1 cellular context compared by ENCODE assay signal in genomic region chr14:60980811-60981625, GRCh38.
TF ChIP-seq lines count a peak whose summit lies in the region.

SLC38A6 (plus strand) TSS chr14:60981245; CDS start chr14:60981278, 33 bp downstream.
TRMT5 (minus strand) TSS chr14:60981079; CDS start chr14:60980973, 106 bp downstream.

TF ChIP-seq in HepG2, 621 proteins besides CTCF, POLR2A, EP300 and RAD21 (continued from another document and continues in another):
- TF ChIP-seq MTERF4 (CRISPR knock-in tag; IDR thresholded peaks at IDR 0.05) (no peak), NFE2L1 (CRISPR knock-in tag; IDR thresholded peaks at IDR 0.05; ENCODE audit: borderline replicate concordance) (peak; percentile 24; the same call in 1 of the 2 replicates), ZNF589 (CRISPR knock-in tag; conservative IDR thresholded peaks at IDR 0.05) (no peak), WIZ (CRISPR knock-in tag; IDR thresholded peaks at IDR 0.05) (no peak), E2F5 (CRISPR knock-in tag; conservative IDR thresholded peaks at IDR 0.05) (no peak), RBAK (CRISPR knock-in tag; IDR thresholded peaks at IDR 0.05) (no peak; the same call in 1 of the 2 replicates), CCAR2 (optimal IDR thresholded peaks at IDR 0.05; ENCODE audit: low read depth, low read length) (no peak), POGZ (CRISPR knock-in tag; IDR thresholded peaks at IDR 0.05) (peak; percentile 99), ZFX (CRISPR knock-in tag; IDR thresholded peaks at IDR 0.05; ENCODE audit: low read depth) (peak; percentile 83), PHF21A (CRISPR knock-in tag; IDR thresholded peaks at IDR 0.05) (peak; percentile 45; the same call in 1 of the 2 replicates), ADNP (CRISPR knock-in tag; IDR thresholded peaks at IDR 0.05) (no peak), SRSF9 (IDR thresholded peaks at IDR 0.05; ENCODE audit: borderline replicate concordance, insufficient read depth, low read depth, low read length, poor library complexity, severe bottlenecking) (no peak), ZNF3 (CRISPR knock-in tag; IDR thresholded peaks at IDR 0.05) (no peak), ATRX (CRISPR knock-in tag; IDR thresholded peaks at IDR 0.05; ENCODE audit: borderline replicate concordance) (no peak), ZNF264 (CRISPR knock-in tag; IDR thresholded peaks at IDR 0.05) (no peak; the same call in 1 of the 2 replicates), ZBTB38 (CRISPR knock-in tag; IDR thresholded peaks at IDR 0.05) (no peak), EED (CRISPR knock-in tag; IDR thresholded peaks at IDR 0.05) (peak; percentile 78; the same call in 1 of the 2 replicates), ZNF431 (CRISPR knock-in tag; IDR thresholded peaks at IDR 0.05; ENCODE audit: borderline replicate concordance, low read depth) (0 out of 2 replicates have a peak, but pooled peaks have one; percentile 42), ZNF362 (CRISPR knock-in tag; IDR thresholded peaks at IDR 0.05; ENCODE audit: borderline replicate concordance) (no peak), SMAD1 (CRISPR knock-in tag; IDR thresholded peaks at IDR 0.05; ENCODE audit: borderline replicate concordance, low read depth) (no peak), YEATS4 (CRISPR knock-in tag; IDR thresholded peaks at IDR 0.05; ENCODE audit: borderline replicate concordance) (peak; percentile 72; the same call in 1 of the 2 replicates), KDM1A (CRISPR knock-in tag; IDR thresholded peaks at IDR 0.05) (no peak), ZNF33A (CRISPR knock-in tag; IDR thresholded peaks at IDR 0.05; ENCODE audit: borderline replicate concordance) (no peak), ZNF12 (CRISPR knock-in tag; IDR thresholded peaks at IDR 0.05) (peak; percentile 33; the same call in 1 of the 2 replicates), HHEX (CRISPR knock-in tag; IDR thresholded peaks at IDR 0.05) (no peak), MIXL1 (CRISPR knock-in tag; IDR thresholded peaks at IDR 0.05) (peak; percentile 79; the same call in 1 of the 2 replicates), RXRA (CRISPR knock-in tag; IDR thresholded peaks at IDR 0.05) (peak; percentile 63; the same call in 1 of the 2 replicates), ARNTL (CRISPR knock-in tag; IDR thresholded peaks at IDR 0.05) (peak; percentile 44; the same call in 1 of the 2 replicates), CHCHD3 (CRISPR knock-in tag; IDR thresholded peaks at IDR 0.05) (no peak), EEA1 (CRISPR knock-in tag; IDR thresholded peaks at IDR 0.05; ENCODE audit: borderline replicate concordance) (peak; percentile 17; the same call in 1 of the 2 replicates), KMT2A (CRISPR knock-in tag; IDR thresholded peaks at IDR 0.05) (peak; percentile 97), BATF2 (CRISPR knock-in tag; IDR thresholded peaks at IDR 0.05) (0 out of 2 replicates have a peak, but pooled peaks have one; percentile 37), CBFB (CRISPR knock-in tag; IDR thresholded peaks at IDR 0.05) (no peak; the same call in 1 of the 2 replicates), CREB1 (IDR thresholded peaks at IDR 0.05) (peak; percentile 99), CREB1 (CRISPR knock-in tag; IDR thresholded peaks at IDR 0.05) (peak; percentile 100), KDM3A (CRISPR knock-in tag; IDR thresholded peaks at IDR 0.05; ENCODE audit: low read depth) (peak; percentile 74; the same call in 1 of the 2 replicates), KDM5A (IDR thresholded peaks at IDR 0.05; ENCODE audit: borderline replicate concordance, low read length) (peak; percentile 97), HOXA7 (CRISPR knock-in tag; IDR thresholded peaks at IDR 0.05) (no peak), DMAP1 (CRISPR knock-in tag; IDR thresholded peaks at IDR 0.05) (peak; percentile 95), MAZ (IDR thresholded peaks at IDR 0.05; ENCODE audit: borderline replicate concordance, low read depth, low read length) (no peak), MAZ (CRISPR knock-in tag; IDR thresholded peaks at IDR 0.05; ENCODE audit: low read depth) (peak; percentile 59), IKZF4 (CRISPR knock-in tag; IDR thresholded peaks at IDR 0.05; ENCODE audit: borderline replicate concordance, low read depth, not compliant biosample characterization) (no peak)
- TF ChIP-seq, protein P1, sequence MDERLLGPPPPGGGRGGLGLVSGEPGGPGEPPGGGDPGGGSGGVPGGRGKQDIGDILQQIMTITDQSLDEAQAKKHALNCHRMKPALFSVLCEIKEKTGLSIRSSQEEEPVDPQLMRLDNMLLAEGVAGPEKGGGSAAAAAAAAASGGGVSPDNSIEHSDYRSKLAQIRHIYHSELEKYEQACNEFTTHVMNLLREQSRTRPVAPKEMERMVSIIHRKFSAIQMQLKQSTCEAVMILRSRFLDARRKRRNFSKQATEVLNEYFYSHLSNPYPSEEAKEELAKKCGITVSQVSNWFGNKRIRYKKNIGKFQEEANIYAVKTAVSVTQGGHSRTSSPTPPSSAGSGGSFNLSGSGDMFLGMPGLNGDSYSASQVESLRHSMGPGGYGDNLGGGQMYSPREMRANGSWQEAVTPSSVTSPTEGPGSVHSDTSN (CRISPR knock-in tag; IDR thresholded peaks at IDR 0.05): no peak
- TF ChIP-seq, protein P2, sequence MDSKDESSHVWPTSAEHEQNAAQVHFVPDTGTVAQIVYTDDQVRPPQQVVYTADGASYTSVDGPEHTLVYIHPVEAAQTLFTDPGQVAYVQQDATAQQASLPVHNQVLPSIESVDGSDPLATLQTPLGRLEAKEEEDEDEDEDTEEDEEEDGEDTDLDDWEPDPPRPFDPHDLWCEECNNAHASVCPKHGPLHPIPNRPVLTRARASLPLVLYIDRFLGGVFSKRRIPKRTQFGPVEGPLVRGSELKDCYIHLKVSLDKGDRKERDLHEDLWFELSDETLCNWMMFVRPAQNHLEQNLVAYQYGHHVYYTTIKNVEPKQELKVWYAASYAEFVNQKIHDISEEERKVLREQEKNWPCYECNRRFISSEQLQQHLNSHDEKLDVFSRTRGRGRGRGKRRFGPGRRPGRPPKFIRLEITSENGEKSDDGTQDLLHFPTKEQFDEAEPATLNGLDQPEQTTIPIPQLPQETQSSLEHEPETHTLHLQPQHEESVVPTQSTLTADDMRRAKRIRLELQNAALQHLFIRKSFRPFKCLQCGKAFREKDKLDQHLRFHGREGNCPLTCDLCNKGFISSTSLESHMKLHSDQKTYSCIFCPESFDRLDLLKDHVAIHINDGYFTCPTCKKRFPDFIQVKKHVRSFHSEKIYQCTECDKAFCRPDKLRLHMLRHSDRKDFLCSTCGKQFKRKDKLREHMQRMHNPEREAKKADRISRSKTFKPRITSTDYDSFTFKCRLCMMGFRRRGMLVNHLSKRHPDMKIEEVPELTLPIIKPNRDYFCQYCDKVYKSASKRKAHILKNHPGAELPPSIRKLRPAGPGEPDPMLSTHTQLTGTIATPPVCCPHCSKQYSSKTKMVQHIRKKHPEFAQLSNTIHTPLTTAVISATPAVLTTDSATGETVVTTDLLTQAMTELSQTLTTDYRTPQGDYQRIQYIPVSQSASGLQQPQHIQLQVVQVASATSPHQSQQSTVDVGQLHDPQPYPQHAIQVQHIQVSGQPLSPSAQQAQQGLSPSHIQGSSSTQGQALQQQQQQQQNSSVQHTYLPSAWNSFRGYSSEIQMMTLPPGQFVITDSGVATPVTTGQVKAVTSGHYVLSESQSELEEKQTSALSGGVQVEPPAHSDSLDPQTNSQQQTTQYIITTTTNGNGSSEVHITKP (CRISPR knock-in tag; IDR thresholded peaks at IDR 0.05; ENCODE audit: low read depth): peak; percentile 64; the same call in 1 of the 2 replicates
- TF ChIP-seq, protein P3, sequence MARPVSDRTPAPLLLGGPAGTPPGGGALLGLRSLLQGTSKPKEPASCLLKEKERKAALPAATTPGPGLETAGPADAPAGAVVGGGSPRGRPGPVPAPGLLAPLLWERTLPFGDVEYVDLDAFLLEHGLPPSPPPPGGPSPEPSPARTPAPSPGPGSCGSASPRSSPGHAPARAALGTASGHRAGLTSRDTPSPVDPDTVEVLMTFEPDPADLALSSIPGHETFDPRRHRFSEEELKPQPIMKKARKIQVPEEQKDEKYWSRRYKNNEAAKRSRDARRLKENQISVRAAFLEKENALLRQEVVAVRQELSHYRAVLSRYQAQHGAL (CRISPR knock-in tag; IDR thresholded peaks at IDR 0.05; ENCODE audit: not compliant biosample characterization): no peak
- TF ChIP-seq, protein P4, sequence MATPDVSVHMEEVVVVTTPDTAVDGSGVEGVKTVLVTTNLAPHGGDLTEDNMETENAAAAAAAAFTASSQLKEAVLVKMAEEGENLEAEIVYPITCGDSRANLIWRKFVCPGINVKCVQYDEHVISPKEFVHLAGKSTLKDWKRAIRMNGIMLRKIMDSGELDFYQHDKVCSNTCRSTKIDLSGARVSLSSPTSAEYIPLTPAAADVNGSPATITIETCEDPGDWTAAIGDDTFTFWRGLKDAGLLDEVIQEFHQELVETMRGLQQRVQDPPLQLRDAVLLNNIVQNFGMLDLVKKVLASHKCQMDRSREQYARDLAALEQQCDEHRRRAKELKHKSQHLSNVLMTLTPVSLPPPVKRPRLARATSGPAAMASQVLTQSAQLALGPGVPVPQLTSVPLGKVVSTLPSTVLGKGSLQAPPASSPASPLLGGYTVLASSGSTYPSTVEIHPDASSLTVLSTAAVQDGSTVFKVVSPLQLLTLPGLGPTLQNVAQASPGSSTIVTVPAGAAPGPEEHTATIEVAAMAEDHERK (CRISPR knock-in tag; IDR thresholded peaks at IDR 0.05; ENCODE audit: low read depth): no peak
- TF ChIP-seq, protein P5, sequence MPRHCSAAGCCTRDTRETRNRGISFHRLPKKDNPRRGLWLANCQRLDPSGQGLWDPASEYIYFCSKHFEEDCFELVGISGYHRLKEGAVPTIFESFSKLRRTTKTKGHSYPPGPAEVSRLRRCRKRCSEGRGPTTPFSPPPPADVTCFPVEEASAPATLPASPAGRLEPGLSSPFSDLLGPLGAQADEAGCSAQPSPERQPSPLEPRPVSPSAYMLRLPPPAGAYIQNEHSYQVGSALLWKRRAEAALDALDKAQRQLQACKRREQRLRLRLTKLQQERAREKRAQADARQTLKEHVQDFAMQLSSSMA (CRISPR knock-in tag; IDR thresholded peaks at IDR 0.05): peak; percentile 68; the same call in 1 of the 2 replicates
- TF ChIP-seq, protein P6, sequence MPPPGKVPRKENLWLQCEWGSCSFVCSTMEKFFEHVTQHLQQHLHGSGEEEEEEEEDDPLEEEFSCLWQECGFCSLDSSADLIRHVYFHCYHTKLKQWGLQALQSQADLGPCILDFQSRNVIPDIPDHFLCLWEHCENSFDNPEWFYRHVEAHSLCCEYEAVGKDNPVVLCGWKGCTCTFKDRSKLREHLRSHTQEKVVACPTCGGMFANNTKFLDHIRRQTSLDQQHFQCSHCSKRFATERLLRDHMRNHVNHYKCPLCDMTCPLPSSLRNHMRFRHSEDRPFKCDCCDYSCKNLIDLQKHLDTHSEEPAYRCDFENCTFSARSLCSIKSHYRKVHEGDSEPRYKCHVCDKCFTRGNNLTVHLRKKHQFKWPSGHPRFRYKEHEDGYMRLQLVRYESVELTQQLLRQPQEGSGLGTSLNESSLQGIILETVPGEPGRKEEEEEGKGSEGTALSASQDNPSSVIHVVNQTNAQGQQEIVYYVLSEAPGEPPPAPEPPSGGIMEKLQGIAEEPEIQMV (CRISPR knock-in tag; IDR thresholded peaks at IDR 0.05; ENCODE audit: low read depth): no peak; the same call in 1 of the 2 replicates
- TF ChIP-seq, protein P7, sequence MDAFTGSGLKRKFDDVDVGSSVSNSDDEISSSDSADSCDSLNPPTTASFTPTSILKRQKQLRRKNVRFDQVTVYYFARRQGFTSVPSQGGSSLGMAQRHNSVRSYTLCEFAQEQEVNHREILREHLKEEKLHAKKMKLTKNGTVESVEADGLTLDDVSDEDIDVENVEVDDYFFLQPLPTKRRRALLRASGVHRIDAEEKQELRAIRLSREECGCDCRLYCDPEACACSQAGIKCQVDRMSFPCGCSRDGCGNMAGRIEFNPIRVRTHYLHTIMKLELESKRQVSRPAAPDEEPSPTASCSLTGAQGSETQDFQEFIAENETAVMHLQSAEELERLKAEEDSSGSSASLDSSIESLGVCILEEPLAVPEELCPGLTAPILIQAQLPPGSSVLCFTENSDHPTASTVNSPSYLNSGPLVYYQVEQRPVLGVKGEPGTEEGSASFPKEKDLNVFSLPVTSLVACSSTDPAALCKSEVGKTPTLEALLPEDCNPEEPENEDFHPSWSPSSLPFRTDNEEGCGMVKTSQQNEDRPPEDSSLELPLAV (CRISPR knock-in tag; conservative IDR thresholded peaks at IDR 0.05; ENCODE audit: low read depth): no peak
- TF ChIP-seq, protein P8, sequence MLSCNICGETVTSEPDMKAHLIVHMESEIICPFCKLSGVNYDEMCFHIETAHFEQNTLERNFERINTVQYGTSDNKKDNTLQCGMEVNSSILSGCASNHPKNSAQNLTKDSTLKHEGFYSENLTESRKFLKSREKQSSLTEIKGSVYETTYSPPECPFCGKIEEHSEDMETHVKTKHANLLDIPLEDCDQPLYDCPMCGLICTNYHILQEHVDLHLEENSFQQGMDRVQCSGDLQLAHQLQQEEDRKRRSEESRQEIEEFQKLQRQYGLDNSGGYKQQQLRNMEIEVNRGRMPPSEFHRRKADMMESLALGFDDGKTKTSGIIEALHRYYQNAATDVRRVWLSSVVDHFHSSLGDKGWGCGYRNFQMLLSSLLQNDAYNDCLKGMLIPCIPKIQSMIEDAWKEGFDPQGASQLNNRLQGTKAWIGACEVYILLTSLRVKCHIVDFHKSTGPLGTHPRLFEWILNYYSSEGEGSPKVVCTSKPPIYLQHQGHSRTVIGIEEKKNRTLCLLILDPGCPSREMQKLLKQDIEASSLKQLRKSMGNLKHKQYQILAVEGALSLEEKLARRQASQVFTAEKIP (CRISPR knock-in tag; IDR thresholded peaks at IDR 0.05; ENCODE audit: borderline replicate concordance): no peak
